In the genomic region with DNA sequence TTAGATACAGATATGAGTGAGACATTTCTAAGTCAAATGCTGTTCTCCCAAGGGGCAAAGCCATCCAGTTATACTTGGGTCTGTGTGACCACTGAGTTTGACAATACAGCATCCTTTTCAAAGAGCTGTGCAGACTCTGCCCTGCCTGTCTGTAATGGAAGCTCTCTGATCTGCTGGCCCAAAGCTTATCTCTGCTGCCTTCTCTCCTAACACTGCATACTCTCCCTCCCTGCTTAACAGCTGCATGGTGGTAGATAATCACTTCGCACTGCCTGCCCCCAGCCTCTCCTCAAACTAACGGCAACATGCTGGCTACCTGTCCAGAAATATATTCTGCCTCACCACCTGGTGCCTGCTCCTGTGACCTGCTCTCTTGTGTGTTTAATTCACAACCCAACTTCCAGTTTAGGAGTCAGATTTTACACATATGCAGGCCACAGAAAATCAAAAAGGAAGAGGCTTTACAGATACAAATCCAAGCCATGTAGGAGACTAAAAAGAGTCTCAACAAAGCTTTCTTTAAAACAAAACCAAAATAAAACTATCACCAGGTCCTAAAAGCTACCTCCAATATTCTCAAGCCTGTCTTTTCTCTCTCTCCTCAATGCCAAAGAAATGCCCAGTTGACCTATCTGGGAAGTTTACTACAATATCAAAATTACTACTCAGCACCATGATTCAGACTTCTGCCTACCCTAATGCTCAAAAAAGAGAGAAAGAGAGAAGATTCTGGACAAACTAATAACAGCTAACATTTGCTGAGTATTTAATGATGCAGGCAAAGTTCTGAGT, we compare ENCODE assay signal across 1 cellular context.
A peak's percentile ranks its signal among the peaks of the same experiment; 100 is the strongest.
TF ChIP-seq lines count a peak whose summit lies in the region.

No MANE protein-coding gene starts in this region.

TF ChIP-seq in K562, 482 proteins besides CTCF, POLR2A, EP300 and RAD21 (continued from another document and continues in another):
- TF ChIP-seq, protein P1, sequence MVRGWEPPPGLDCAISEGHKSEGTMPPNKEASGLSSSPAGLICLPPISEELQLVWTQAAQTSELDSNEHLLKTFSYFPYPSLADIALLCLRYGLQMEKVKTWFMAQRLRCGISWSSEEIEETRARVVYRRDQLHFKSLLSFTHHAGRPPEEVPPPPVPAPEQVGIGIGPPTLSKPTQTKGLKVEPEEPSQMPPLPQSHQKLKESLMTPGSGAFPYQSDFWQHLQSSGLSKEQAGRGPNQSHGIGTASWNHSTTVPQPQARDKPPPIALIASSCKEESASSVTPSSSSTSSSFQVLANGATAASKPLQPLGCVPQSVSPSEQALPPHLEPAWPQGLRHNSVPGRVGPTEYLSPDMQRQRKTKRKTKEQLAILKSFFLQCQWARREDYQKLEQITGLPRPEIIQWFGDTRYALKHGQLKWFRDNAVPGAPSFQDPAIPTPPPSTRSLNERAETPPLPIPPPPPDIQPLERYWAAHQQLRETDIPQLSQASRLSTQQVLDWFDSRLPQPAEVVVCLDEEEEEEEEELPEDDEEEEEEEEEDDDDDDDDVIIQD (CRISPR knock-in tag; IDR thresholded peaks at IDR 0.05), result no peak
- TF ChIP-seq, protein P2, sequence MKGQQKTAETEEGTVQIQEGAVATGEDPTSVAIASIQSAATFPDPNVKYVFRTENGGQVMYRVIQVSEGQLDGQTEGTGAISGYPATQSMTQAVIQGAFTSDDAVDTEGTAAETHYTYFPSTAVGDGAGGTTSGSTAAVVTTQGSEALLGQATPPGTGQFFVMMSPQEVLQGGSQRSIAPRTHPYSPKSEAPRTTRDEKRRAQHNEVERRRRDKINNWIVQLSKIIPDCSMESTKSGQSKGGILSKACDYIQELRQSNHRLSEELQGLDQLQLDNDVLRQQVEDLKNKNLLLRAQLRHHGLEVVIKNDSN (CRISPR knock-in tag; IDR thresholded peaks at IDR 0.05), result no peak
- TF ChIP-seq FOXJ2 (tag; IDR thresholded peaks at IDR 0.05) (no peak), KDM5B (IDR thresholded peaks at IDR 0.05; ENCODE audit: insufficient replicate concordance, low read depth, low read length) (no peak), GTF2F1 (IDR thresholded peaks at IDR 0.05; ENCODE audit: low read depth, low read length) (no peak), SIN3B (IDR thresholded peaks at IDR 0.05; ENCODE audit: low read depth) (no peak), ZBED1 (IDR thresholded peaks at IDR 0.05) (no peak), HDAC3 (IDR thresholded peaks at IDR 0.05; ENCODE audit: borderline replicate concordance, partially characterized antibody) (peak; percentile 92), HOXB6 (CRISPR knock-in tag; IDR thresholded peaks at IDR 0.05; ENCODE audit: borderline replicate concordance) (no peak), CREM (IDR thresholded peaks at IDR 0.05; ENCODE audit: low read depth) (peak; percentile 86), ZNF263 (CRISPR knock-in tag; IDR thresholded peaks at IDR 0.05; ENCODE audit: borderline replicate concordance) (no peak), MECOM (CRISPR knock-in tag; IDR thresholded peaks at IDR 0.05) (peak; percentile 81), ZNF384 (IDR thresholded peaks at IDR 0.05; ENCODE audit: low read depth, low read length) (no peak), ZNF707 (CRISPR knock-in tag; conservative IDR thresholded peaks at IDR 0.05) (no peak), SLC30A9 (CRISPR knock-in tag; IDR thresholded peaks at IDR 0.05) (no peak), ARNT (IDR thresholded peaks at IDR 0.05) (peak; percentile 89 to 92), RBBP5 (IDR thresholded peaks at IDR 0.05; ENCODE audit: borderline replicate concordance, insufficient read depth, low read length, poor library complexity, severe bottlenecking) (no peak), ZBTB8A (IDR thresholded peaks at IDR 0.05; ENCODE audit: partially characterized antibody) (no peak), SRSF7 (optimal IDR thresholded peaks at IDR 0.05; ENCODE audit: low read depth, low read length) (no peak), EWSR1 (IDR thresholded peaks at IDR 0.05; ENCODE audit: borderline replicate concordance, low read depth, partially characterized antibody) (no peak), ARHGAP35 (IDR thresholded peaks at IDR 0.05; ENCODE audit: partially characterized antibody) (no peak), TEAD4 (IDR thresholded peaks at IDR 0.05; ENCODE audit: low read length) (peak; percentile 99), TEAD4 (CRISPR knock-in tag; IDR thresholded peaks at IDR 0.05; ENCODE audit: borderline replicate concordance) (no peak), ZNF217 (CRISPR knock-in tag; IDR thresholded peaks at IDR 0.05) (no peak), LCOR (CRISPR knock-in tag; IDR thresholded peaks at IDR 0.05) (peak; percentile 56; the same call in 1 of the 2 replicates), PRMT5 (CRISPR knock-in tag; IDR thresholded peaks at IDR 0.05) (no peak), HMGN3 (IDR thresholded peaks at IDR 0.05; ENCODE audit: borderline replicate concordance, extremely low read depth, insufficient read length, low read depth, low read length) (no peak), ZNF134 (CRISPR knock-in tag; conservative IDR thresholded peaks at IDR 0.05) (no peak), RBM15 (IDR thresholded peaks at IDR 0.05; ENCODE audit: insufficient read depth, low read length) (no peak), KLF6 (CRISPR knock-in tag; IDR thresholded peaks at IDR 0.05; ENCODE audit: borderline replicate concordance) (no peak), ZNF232 (CRISPR knock-in tag; IDR thresholded peaks at IDR 0.05) (no peak), MYNN (IDR thresholded peaks at IDR 0.05) (peak; percentile 84), MYNN (CRISPR knock-in tag; IDR thresholded peaks at IDR 0.05) (no peak), MEF2A (IDR thresholded peaks at IDR 0.05; ENCODE audit: control insufficient read depth, low read depth, low read length) (peak; percentile 73), KDM4B (IDR thresholded peaks at IDR 0.05; ENCODE audit: borderline replicate concordance in 2 of 2, low read depth in 1 of 2) (no peak), ATF1 (CRISPR knock-in tag; IDR thresholded peaks at IDR 0.05) (no peak), ATF1 (tag; IDR thresholded peaks at IDR 0.05) (peak; percentile 49), HSF4 (CRISPR knock-in tag; IDR thresholded peaks at IDR 0.05; ENCODE audit: borderline replicate concordance) (no peak), TCFL5 (CRISPR knock-in tag; conservative IDR thresholded peaks at IDR 0.05) (no peak), CTBP1 (IDR thresholded peaks at IDR 0.05; ENCODE audit: borderline replicate concordance) (peak; percentile 89), ZNF561 (CRISPR knock-in tag; conservative IDR thresholded peaks at IDR 0.05) (no peak), KLF16 (IDR thresholded peaks at IDR 0.05) (peak; percentile 97), ZNF75A (CRISPR knock-in tag; IDR thresholded peaks at IDR 0.05) (no peak), CBX3 (IDR thresholded peaks at IDR 0.05; ENCODE audit: borderline replicate concordance in 1 of 2, low read length in 2 of 2) (peak in 1 of 2 experiments; percentile 95; a peak in 2 of 3 replicates), HNRNPUL1 (IDR thresholded peaks at IDR 0.05; ENCODE audit: low read length) (no peak), ESRRA (IDR thresholded peaks at IDR 0.05; ENCODE audit: borderline replicate concordance, low read depth) (0 out of 2 replicates have a peak, but pooled peaks have one; percentile 9), ZNF133 (CRISPR knock-in tag; IDR thresholded peaks at IDR 0.05) (no peak), BRD9 (IDR thresholded peaks at IDR 0.05; ENCODE audit: low read depth, partially characterized antibody) (peak; percentile 91), NEUROD1 (IDR thresholded peaks at IDR 0.05; ENCODE audit: borderline replicate concordance, low read depth, low read length, partially characterized antibody) (peak; percentile 88), SAFB2 (IDR thresholded peaks at IDR 0.05; ENCODE audit: borderline replicate concordance, low read depth, low read length, severe bottlenecking) (no peak)
- TF ChIP-seq, protein P3, sequence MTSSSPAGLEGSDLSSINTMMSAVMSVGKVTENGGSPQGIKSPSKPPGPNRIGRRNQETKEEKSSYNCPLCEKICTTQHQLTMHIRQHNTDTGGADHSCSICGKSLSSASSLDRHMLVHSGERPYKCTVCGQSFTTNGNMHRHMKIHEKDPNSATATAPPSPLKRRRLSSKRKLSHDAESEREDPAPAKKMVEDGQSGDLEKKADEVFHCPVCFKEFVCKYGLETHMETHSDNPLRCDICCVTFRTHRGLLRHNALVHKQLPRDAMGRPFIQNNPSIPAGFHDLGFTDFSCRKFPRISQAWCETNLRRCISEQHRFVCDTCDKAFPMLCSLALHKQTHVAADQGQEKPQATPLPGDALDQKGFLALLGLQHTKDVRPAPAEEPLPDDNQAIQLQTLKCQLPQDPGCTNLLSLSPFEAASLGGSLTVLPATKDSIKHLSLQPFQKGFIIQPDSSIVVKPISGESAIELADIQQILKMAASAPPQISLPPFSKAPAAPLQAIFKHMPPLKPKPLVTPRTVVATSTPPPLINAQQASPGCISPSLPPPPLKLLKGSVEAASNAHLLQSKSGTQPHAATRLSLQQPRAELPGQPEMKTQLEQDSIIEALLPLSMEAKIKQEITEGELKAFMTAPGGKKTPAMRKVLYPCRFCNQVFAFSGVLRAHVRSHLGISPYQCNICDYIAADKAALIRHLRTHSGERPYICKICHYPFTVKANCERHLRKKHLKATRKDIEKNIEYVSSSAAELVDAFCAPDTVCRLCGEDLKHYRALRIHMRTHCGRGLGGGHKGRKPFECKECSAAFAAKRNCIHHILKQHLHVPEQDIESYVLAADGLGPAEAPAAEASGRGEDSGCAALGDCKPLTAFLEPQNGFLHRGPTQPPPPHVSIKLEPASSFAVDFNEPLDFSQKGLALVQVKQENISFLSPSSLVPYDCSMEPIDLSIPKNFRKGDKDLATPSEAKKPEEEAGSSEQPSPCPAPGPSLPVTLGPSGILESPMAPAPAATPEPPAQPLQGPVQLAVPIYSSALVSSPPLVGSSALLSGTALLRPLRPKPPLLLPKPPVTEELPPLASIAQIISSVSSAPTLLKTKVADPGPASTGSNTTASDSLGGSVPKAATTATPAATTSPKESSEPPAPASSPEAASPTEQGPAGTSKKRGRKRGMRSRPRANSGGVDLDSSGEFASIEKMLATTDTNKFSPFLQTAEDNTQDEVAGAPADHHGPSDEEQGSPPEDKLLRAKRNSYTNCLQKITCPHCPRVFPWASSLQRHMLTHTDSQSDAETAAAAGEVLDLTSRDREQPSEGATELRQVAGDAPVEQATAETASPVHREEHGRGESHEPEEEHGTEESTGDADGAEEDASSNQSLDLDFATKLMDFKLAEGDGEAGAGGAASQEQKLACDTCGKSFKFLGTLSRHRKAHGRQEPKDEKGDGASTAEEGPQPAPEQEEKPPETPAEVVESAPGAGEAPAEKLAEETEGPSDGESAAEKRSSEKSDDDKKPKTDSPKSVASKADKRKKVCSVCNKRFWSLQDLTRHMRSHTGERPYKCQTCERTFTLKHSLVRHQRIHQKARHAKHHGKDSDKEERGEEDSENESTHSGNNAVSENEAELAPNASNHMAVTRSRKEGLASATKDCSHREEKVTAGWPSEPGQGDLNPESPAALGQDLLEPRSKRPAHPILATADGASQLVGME (CRISPR knock-in tag; IDR thresholded peaks at IDR 0.05), result no peak
- TF ChIP-seq, protein P4, sequence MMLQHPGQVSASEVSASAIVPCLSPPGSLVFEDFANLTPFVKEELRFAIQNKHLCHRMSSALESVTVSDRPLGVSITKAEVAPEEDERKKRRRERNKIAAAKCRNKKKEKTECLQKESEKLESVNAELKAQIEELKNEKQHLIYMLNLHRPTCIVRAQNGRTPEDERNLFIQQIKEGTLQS (IDR thresholded peaks at IDR 0.05), result no peak
- TF ChIP-seq, protein P4 (CRISPR knock-in tag; conservative IDR thresholded peaks at IDR 0.05), result no peak; the same call in 1 of the 2 replicates
- TF ChIP-seq, protein P5, sequence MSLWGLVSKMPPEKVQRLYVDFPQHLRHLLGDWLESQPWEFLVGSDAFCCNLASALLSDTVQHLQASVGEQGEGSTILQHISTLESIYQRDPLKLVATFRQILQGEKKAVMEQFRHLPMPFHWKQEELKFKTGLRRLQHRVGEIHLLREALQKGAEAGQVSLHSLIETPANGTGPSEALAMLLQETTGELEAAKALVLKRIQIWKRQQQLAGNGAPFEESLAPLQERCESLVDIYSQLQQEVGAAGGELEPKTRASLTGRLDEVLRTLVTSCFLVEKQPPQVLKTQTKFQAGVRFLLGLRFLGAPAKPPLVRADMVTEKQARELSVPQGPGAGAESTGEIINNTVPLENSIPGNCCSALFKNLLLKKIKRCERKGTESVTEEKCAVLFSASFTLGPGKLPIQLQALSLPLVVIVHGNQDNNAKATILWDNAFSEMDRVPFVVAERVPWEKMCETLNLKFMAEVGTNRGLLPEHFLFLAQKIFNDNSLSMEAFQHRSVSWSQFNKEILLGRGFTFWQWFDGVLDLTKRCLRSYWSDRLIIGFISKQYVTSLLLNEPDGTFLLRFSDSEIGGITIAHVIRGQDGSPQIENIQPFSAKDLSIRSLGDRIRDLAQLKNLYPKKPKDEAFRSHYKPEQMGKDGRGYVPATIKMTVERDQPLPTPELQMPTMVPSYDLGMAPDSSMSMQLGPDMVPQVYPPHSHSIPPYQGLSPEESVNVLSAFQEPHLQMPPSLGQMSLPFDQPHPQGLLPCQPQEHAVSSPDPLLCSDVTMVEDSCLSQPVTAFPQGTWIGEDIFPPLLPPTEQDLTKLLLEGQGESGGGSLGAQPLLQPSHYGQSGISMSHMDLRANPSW (CRISPR knock-in tag; IDR thresholded peaks at IDR 0.05), result no peak
- TF ChIP-seq, protein P6, sequence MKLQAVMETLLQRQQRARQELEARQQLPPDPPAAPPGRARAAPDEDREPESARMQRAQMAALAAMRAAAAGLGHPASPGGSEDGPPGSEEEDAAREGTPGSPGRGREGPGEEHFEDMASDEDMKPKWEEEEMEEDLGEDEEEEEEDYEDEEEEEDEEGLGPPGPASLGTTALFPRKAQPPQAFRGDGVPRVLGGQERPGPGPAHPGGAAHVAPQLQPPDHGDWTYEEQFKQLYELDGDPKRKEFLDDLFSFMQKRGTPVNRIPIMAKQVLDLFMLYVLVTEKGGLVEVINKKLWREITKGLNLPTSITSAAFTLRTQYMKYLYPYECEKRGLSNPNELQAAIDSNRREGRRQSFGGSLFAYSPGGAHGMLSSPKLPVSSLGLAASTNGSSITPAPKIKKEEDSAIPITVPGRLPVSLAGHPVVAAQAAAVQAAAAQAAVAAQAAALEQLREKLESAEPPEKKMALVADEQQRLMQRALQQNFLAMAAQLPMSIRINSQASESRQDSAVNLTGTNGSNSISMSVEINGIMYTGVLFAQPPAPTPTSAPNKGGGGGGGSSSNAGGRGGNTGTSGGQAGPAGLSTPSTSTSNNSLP (IDR thresholded peaks at IDR 0.05; ENCODE audit: borderline replicate concordance, low read depth, low read length), result 0 out of 2 replicates have a peak, but pooled peaks have one; percentile 10
- TF ChIP-seq, protein P7, sequence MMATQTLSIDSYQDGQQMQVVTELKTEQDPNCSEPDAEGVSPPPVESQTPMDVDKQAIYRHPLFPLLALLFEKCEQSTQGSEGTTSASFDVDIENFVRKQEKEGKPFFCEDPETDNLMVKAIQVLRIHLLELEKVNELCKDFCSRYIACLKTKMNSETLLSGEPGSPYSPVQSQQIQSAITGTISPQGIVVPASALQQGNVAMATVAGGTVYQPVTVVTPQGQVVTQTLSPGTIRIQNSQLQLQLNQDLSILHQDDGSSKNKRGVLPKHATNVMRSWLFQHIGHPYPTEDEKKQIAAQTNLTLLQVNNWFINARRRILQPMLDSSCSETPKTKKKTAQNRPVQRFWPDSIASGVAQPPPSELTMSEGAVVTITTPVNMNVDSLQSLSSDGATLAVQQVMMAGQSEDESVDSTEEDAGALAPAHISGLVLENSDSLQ (IDR thresholded peaks at IDR 0.05), result peak; percentile 69
